In the genomic region with DNA sequence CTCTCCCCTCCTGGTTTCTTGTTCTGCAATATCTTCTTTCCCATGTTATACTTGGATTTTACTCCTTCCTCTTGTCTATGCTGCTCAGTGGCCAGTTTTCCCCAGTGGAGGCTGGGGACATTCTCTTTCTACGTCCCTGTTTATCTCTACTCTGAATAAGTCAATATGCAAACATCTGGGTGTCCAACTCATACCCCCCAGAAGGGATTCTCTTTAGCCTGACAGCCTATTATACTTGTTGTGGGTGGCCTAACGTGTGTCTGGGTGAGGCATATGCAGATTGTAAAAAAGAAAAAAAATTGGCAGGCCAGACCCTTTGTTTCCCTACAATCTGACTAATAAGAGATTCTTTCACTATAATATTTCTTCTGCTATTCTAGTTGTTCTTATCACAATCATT, we compare ENCODE assay signal across 31 cellular contexts.
A peak's percentile ranks its signal among the peaks of the same experiment; 100 is the strongest.
DNase-seq lines count a peak whose midpoint lies in the region; ATAC-seq and TF ChIP-seq lines count a peak whose summit lies in the region.
"Had no signal": no experiment of that assay in that cellular context is flagged by ENCODE, and none has a peak within 500 bp of the region (broad histone marks: within the 10 kb centered on the region; RNA-seq: fewer than 3 reads in every experiment).

No MANE protein-coding gene starts in this region.

- no peak for TF ChIP-seq CTCF in progenitor cell of endocrine pancreas (IDR thresholded peaks at IDR 0.05; ENCODE audit: unreplicated experiment)

- intact Hi-C loops in posterior vena cava (cut with DNase I), result no loop called here

- H3K27me3 Mint-ChIP-seq in progenitor cell of endocrine pancreas, result peaks cover 8% of the 10 kb centered on the region
- H3K27me3 Mint-ChIP-seq: B cell; CD4-positive, alpha-beta T cell had no signal

- no peaks in the 10 kb centered on the region for H3K9me3 Mint-ChIP-seq in progenitor cell of endocrine pancreas (ENCODE audit: low read depth)
- H3K9me3 Mint-ChIP-seq: CD4-positive, alpha-beta T cell; CD8-positive, alpha-beta memory T cell; CD8-positive, alpha-beta T cell had no signal

- no peaks in the 10 kb centered on the region for H3K36me3 Mint-ChIP-seq in progenitor cell of endocrine pancreas (ENCODE audit: insufficient read depth)
- H3K36me3 Mint-ChIP-seq: CD14-positive monocyte; CD4-positive, alpha-beta memory T cell; CD4-positive, CD25-positive, alpha-beta regulatory T cell; CD8-positive, alpha-beta memory T cell; CD8-positive, alpha-beta T cell had no signal

- H3K27me3 ChIP-seq in SJSA1 (replicated peaks), result no peaks in the 10 kb centered on the region
- H3K27me3 ChIP-seq: BE2C; BLaER1; BLaER1 treated with 17β-estradiol and CSF1 and Interleukin-3, amounts not matched to agents 10 nM and 100 nM had no signal

- no peak overlapping the region for H3K4me3 Mint-ChIP-seq in progenitor cell of endocrine pancreas (ENCODE audit: low read depth)
- H3K4me3 Mint-ChIP-seq: B cell; CD14-positive monocyte; CD4-positive, alpha-beta memory T cell; CD4-positive, alpha-beta T cell; CD4-positive, CD25-positive, alpha-beta regulatory T cell; CD8-positive, alpha-beta memory T cell; CD8-positive, alpha-beta T cell had no signal

- H3K4me1 Mint-ChIP-seq in progenitor cell of endocrine pancreas (ENCODE audit: low read depth), result no peaks in the 10 kb centered on the region
- H3K4me1 Mint-ChIP-seq: B cell; CD14-positive monocyte; CD4-positive, alpha-beta memory T cell; CD4-positive, CD25-positive, alpha-beta regulatory T cell; CD8-positive, alpha-beta memory T cell had no signal

- H3K27ac ChIP-seq in SJSA1, result peak overlapping the region; percentile 87
- H3K27ac ChIP-seq: 22Rv1; A549; BLaER1; BLaER1 treated with 17β-estradiol and CSF1 and Interleukin-3, amounts not matched to agents 10 nM and 100 nM; C4-2B had no signal

- DNase-seq in SJSA1 (ENCODE audit: low read depth in 1 of 2, low spot score in 2 of 2) (peak; percentile 86 to 95), progenitor cell of endocrine pancreas (ENCODE audit: low spot score, unreplicated experiment) (no peak), posterior vena cava (ENCODE audit: low spot score) (no peak)
- DNase-seq: 8988T; ACHN; AML-193; BE2C; C1 segment of cervical spinal cord; Caco-2; Calu3; CD4-positive, alpha-beta memory T cell; CD4-positive, alpha-beta T cell; CD4-positive, CD25-positive, alpha-beta regulatory T cell; CD8-positive, alpha-beta memory T cell; CD8-positive, alpha-beta T cell; COR-L47; DMS 273 treated with DMSO at 0.1 percent for 48 hours; DMS153; DMS53; DMS79; DMS79 treated with DMSO at 0.1 percent for 48 hours; DND-41; EL had no signal

- peaks cover 31% of the 10 kb centered on the region for H3K4me1 ChIP-seq in SJSA1 (replicated peaks)
- H3K4me1 ChIP-seq: A549; BE2C; BLaER1; BLaER1 treated with 17β-estradiol and CSF1 and Interleukin-3, amounts not matched to agents 10 nM and 100 nM had no signal

- ATAC-seq in HG02884 (IDR thresholded peaks at IDR 0.05; ENCODE audit: unreplicated experiment), result no peak
- ATAC-seq: A549; CD8-positive, alpha-beta T cell had no signal

- H3K9me3 ChIP-seq in SJSA1 (replicated peaks), result 0 out of 2 replicates have a peak, but pooled peaks cover 3% of the 10 kb centered on the region
- H3K9me3 ChIP-seq: A549; BE2C; BLaER1; BLaER1 treated with 17β-estradiol and CSF1 and Interleukin-3, amounts not matched to agents 10 nM and 100 nM had no signal

- H3K36me3 ChIP-seq in SJSA1, result no peaks in the 10 kb centered on the region
- H3K36me3 ChIP-seq: BE2C; BLaER1; BLaER1 treated with 17β-estradiol and CSF1 and Interleukin-3, amounts not matched to agents 10 nM and 100 nM had no signal

- H3K27ac Mint-ChIP-seq in progenitor cell of endocrine pancreas, result peak overlapping the region; percentile 40
- H3K27ac Mint-ChIP-seq: B cell; CD14-positive monocyte; CD4-positive, alpha-beta memory T cell; CD4-positive, alpha-beta T cell; CD4-positive, CD25-positive, alpha-beta regulatory T cell; CD8-positive, alpha-beta memory T cell; CD8-positive, alpha-beta T cell had no signal

- no peak overlapping the region for H3K4me3 ChIP-seq in SJSA1
- H3K4me3 ChIP-seq: A549; BLaER1; BLaER1 treated with 17β-estradiol and CSF1 and Interleukin-3, amounts not matched to agents 10 nM and 100 nM had no signal

Comparison
In these comparisons a context has a peak if more than half of its experiments do, and no peak if none do; other contexts are left out.
1. DNase-seq: peak in SJSA1 (2 of 2); none in progenitor cell of endocrine pancreas (single experiment) and posterior vena cava (single experiment).